In genomic region chr18:41972067-41973000, GRCh38 we compare ENCODE assay signal across 19 cellular contexts. TPM values are rescaled to one million over a fixed set of nuclear protein-coding genes. Genes with fewer than 3 reads are reported as not detected.
A peak's percentile ranks its signal among the peaks of the same experiment; 100 is the strongest.
DNase-seq lines count a peak whose midpoint lies in the region; ATAC-seq lines count a peak whose summit lies in the region.
"Had no signal": no experiment of that assay in that cellular context is flagged by ENCODE, and none has a peak within 500 bp of the region (broad histone marks: within the 10 kb centered on the region; RNA-seq: fewer than 3 reads in every experiment).

No MANE protein-coding gene starts in this region.

- intact Hi-C loops in CD4-positive, alpha-beta memory T cell (cut with micrococcal nuclease), result no loop called here

- DNase-seq in CD4-positive, alpha-beta memory T cell, result no peak
- DNase-seq in OCI-M1 (lab: John Stamatoyannopoulos, UW) (peak; percentile 51), kidney glomerular epithelial cell (lab: John Stamatoyannopoulos, UW) (peak; percentile 30), NCI-H774 (lab: John Stamatoyannopoulos, UW) (no peak), NCI-H1092 treated with DMSO at 0.1 percent for 48 hours (lab: John Stamatoyannopoulos, UW) (no peak)
- DNase-seq: activated CD8-positive, alpha-beta T cell treated with anti-CD3 and anti-CD28 coated beads, Interleukin-2, amount 10 ng/mL, durations not matched to agents 7 days and 5 days; activated effector memory CD4-positive, alpha-beta T cell treated with anti-CD3 and anti-CD28 coated beads, Interleukin-2, amount 50 U/mL, for 16 hours; GDM1; head of caudate nucleus; left ventricle myocardium inferior; MG63; NCI-H524 had no signal

- no peaks in the 10 kb centered on the region for H3K9me3 ChIP-seq in CD4-positive, alpha-beta memory T cell (ENCODE audit: control insufficient read depth in 1 of 2, low read length in 2 of 2)
- H3K9me3 ChIP-seq: left ventricle myocardium inferior, MG63, suprapubic skin had no signal

- H3K9me3 Mint-ChIP-seq in CD4-positive, alpha-beta memory T cell, result no peaks in the 10 kb centered on the region

- peaks cover 23% of the 10 kb centered on the region for H3K4me1 ChIP-seq in CD4-positive, alpha-beta memory T cell (ENCODE audit: insufficient read depth, low read length)

- H3K4me1 Mint-ChIP-seq in CD4-positive, alpha-beta memory T cell, result peaks cover 35 to 64% (median 46%) of the 10 kb centered on the region in 4 donors

- H3K27ac Mint-ChIP-seq in CD4-positive, alpha-beta memory T cell, result peak overlapping the region in 3 of 7 donors; percentile 24 to 78 (median 68)
- H3K27ac Mint-ChIP-seq: activated CD8-positive, alpha-beta T cell treated with anti-CD3 and anti-CD28 coated beads, Interleukin-2, amount 10 ng/mL, durations not matched to agents 7 days and 5 days; B cell had no signal

- POLR2A ChIA-PET in CD4-positive, alpha-beta memory T cell (lab: Charles Lee; ENCODE audit: partially characterized antibody), result no interaction called here

- H3K27me3 ChIP-seq in CD4-positive, alpha-beta memory T cell (ENCODE audit: insufficient read depth, low read length), result no peaks in the 10 kb centered on the region
- H3K27me3 ChIP-seq: cardiac muscle cell, MG63, suprapubic skin had no signal

- CTCF ChIA-PET in CD4-positive, alpha-beta memory T cell (lab: Charles Lee; ENCODE audit: partially characterized antibody), result interaction anchor here (0.9 to 2.2 kb wide), 3 partner anchors 25 to 81 kb away, joined by 3 to 6 read pairs (median 3); no protein-coding TSS in a partner anchor

- peak; percentile 39 for ATAC-seq in HG02610 (IDR thresholded peaks at IDR 0.05; ENCODE audit: unreplicated experiment)
- no peak for ATAC-seq in HG03521 (IDR thresholded peaks at IDR 0.05; ENCODE audit: unreplicated experiment)
- no peak for ATAC-seq in GM21447 (IDR thresholded peaks at IDR 0.05; ENCODE audit: unreplicated experiment)
- ATAC-seq: activated CD8-positive, alpha-beta T cell treated with anti-CD3 and anti-CD28 coated beads, Interleukin-2, amount 10 ng/mL, durations not matched to agents 7 days and 5 days had no signal

- peaks cover 23% of the 10 kb centered on the region for H3K36me3 ChIP-seq in CD4-positive, alpha-beta memory T cell (ENCODE audit: insufficient read depth, low read length)

- no peaks in the 10 kb centered on the region for H3K27me3 Mint-ChIP-seq in CD4-positive, alpha-beta memory T cell
- H3K27me3 Mint-ChIP-seq: B cell had no signal

- H3K27ac ChIP-seq in CD4-positive, alpha-beta memory T cell (ENCODE audit: low read depth, low read length), result no peak overlapping the region
- H3K27ac ChIP-seq: cardiac muscle cell, left ventricle myocardium inferior, suprapubic skin had no signal

- no peak overlapping the region for H3K4me3 ChIP-seq in CD4-positive, alpha-beta memory T cell (ENCODE audit: low read length in 2 of 2)
- H3K4me3 ChIP-seq: cardiac muscle cell, left ventricle myocardium inferior, MG63, smooth muscle cell, suprapubic skin had no signal

- peak overlapping the region in 5 of 8 donors; percentile 3 to 49 (median 40) for H3K4me3 Mint-ChIP-seq in CD4-positive, alpha-beta memory T cell
- H3K4me3 Mint-ChIP-seq: activated CD8-positive, alpha-beta T cell treated with anti-CD3 and anti-CD28 coated beads, Interleukin-2, amount 10 ng/mL, durations not matched to agents 7 days and 5 days; B cell had no signal

- H3K36me3 Mint-ChIP-seq in CD4-positive, alpha-beta memory T cell, result peaks cover 34 to 57% of the 10 kb centered on the region in 2 donors

RNA-seq across cellular contexts. Expression of gene PIK3C3, which starts 17.3 kb away (rescaled TPM):
- total RNA-seq in CD4-positive, alpha-beta memory T cell, result 10 to 100 TPM; 67.6 to 78.0 TPM
- polyA plus RNA-seq in CD4-positive, alpha-beta memory T cell, result 10 to 100 TPM; 31.0 to 42.1 TPM

Comparison
In these comparisons a context has a peak if more than half of its experiments do, and no peak if none do; other contexts are left out.
1. DNase-seq: peak in OCI-M1 (single experiment) and kidney glomerular epithelial cell (single experiment); none in CD4-positive, alpha-beta memory T cell (0 of 5), NCI-H774 (single experiment) and NCI-H1092 treated with DMSO at 0.1 percent for 48 hours (single experiment).